11 cellular contexts compared by ENCODE assay signal in the genomic region with DNA sequence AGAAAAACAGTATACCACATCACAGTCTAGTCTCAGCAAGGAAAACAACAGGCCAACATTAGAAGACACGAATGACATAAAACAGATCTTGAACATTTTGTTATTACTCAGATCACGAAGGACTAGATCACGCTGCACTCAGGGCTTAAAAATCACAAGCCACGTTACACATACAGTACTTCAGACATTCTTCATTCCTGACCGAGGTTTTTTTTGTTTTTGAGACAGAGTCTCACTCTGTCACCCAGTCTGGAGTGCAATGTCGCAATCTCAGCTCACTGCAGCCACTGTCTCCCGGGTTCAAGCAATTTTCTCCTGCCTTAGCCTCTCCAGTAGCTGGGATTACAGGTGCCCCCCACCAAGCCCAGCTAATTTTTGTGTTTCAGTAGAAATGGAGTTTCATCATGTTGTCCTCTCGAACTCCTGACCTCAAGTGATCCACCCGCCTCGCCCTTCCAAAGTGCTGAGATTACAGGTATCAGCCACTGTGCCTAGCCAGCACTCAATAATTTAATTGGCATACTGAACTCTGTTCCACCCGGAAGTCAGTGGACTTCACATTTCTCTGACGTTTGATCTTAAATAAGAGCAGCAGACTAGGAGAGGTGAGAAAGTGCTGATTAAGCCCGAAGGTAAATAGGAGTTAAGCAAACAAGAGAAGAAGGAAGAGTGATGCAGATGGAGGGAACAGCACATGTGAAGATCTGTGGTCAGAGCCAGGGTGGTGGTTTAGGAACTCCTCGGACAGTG. TPM values are rescaled to one million over a fixed set of nuclear protein-coding genes. Genes with fewer than 3 reads are reported as not detected.
DNase-seq lines count a peak whose midpoint lies in the region; ATAC-seq, FAIRE-seq and TF ChIP-seq lines count a peak whose summit lies in the region.
"Had no signal": no experiment of that assay in that cellular context is flagged by ENCODE, and none has a peak within 500 bp of the region (broad histone marks: within the 10 kb centered on the region; RNA-seq: fewer than 3 reads in every experiment).

No MANE protein-coding gene starts in this region.

- WGBS in A549 (ENCODE audit: missing lambda C conversion rate), result 80% methylated on average over 14 of the region's 14 CpGs
- WGBS in testis, 2 donors, result 88 to 89% methylated on average over 14 of the region's 14 CpGs

- TF ChIP-seq CTCF in A549 (IDR thresholded peaks at IDR 0.05), result no peak
- no peak for TF ChIP-seq CTCF in RWPE1 (conservative IDR thresholded peaks at IDR 0.05; ENCODE audit: low read depth)
- no peak for TF ChIP-seq CTCF in left lung (IDR thresholded peaks at IDR 0.05)
- no peak for TF ChIP-seq CTCF in testis (IDR thresholded peaks at IDR 0.05)
- no peak for TF ChIP-seq CTCF in GM10248 (IDR thresholded peaks at IDR 0.05; ENCODE audit: control extremely low read depth, extremely low read depth, low read depth, missing control alignments)

- no peak for TF ChIP-seq EP300 in A549 (IDR thresholded peaks at IDR 0.05)

- no peak for ATAC-seq in A549
- ATAC-seq in left lung, result peak; percentile 48
- no peak for ATAC-seq in HG03139 (IDR thresholded peaks at IDR 0.05; ENCODE audit: unreplicated experiment)
- ATAC-seq: natural killer cell had no signal

- H3K4me3 ChIP-seq in A549, result no peak overlapping the region
- no peak overlapping the region for H3K4me3 ChIP-seq in left lung
- no peak overlapping the region for H3K4me3 ChIP-seq in testis

- no peak for FAIRE-seq in A549 (lab: Jason Lieb, UNC)
- FAIRE-seq: H54 had no signal

- no peaks in the 10 kb centered on the region for H3K27me3 ChIP-seq in left lung
- H3K27me3 ChIP-seq in testis, result no peaks in the 10 kb centered on the region

- no peaks in the 10 kb centered on the region for H3K9me3 ChIP-seq in A549
- H3K9me3 ChIP-seq in left lung, result no peaks in the 10 kb centered on the region
- no peaks in the 10 kb centered on the region for H3K9me3 ChIP-seq in testis

- POLR2A ChIA-PET in A549 (lab: Yijun Ruan, JAX), result interaction anchor here (0.7 to 1.6 kb wide), 3 partner anchors 8 to 88 kb away, joined by 3 to 6 read pairs (median 3); no protein-coding TSS in a partner anchor
- POLR2A ChIA-PET in RWPE1 (lab: Yijun Ruan, JAX; ENCODE audit: low non-redundant PET), result no interaction called here
- POLR2A ChIA-PET in GM10248 (lab: Yijun Ruan, JAX), result interaction anchor here (0.6 to 0.7 kb wide), 2 partner anchors 28 to 435 kb away, joined by 3 to 4 read pairs; no protein-coding TSS in a partner anchor

- TF ChIP-seq POLR2A in A549 (IDR thresholded peaks at IDR 0.05; ENCODE audit: low read length) (no peak), testis (IDR thresholded peaks at IDR 0.05) (no peak)

- TF ChIP-seq RAD21 in A549 (conservative IDR thresholded peaks at IDR 0.05 in 1 of 2, IDR thresholded peaks at IDR 0.05 in 1 of 2), result no peak

- DNase-seq in A549 (ENCODE audit: low read depth in 1 of 2, low spot score in 1 of 2) (no peak), RWPE1 (ENCODE audit: low spot score) (no peak), left lung (peak in 1 of 2 donors; percentile 47), testis (no peak), GM10248 (ENCODE audit: extremely low spot score) (no peak)
- DNase-seq: activated naive CD8-positive, alpha-beta T cell treated with anti-CD3 and anti-CD28 coated beads, Interleukin-2, amount 10 ng/mL, durations not matched to agents 7 days and 5 days; foreskin fibroblast; natural killer cell; NCI-H226 had no signal

- peaks cover 44% of the 10 kb centered on the region; the same call in 2 of the 3 replicates for H3K4me1 ChIP-seq in A549
- H3K4me1 ChIP-seq in left lung, result peaks cover 11 to 44% of the 10 kb centered on the region in 2 donors
- H3K4me1 ChIP-seq in testis, result peaks cover 16% of the 10 kb centered on the region

- no peak overlapping the region; the same call in 2 of the 3 replicates for H3K4me2 ChIP-seq in A549

- H3K36me3 ChIP-seq in left lung (peaks cover 0 to 28% of the 10 kb centered on the region in 2 donors), testis (ENCODE audit: low read depth, missing control alignments) (no peaks in the 10 kb centered on the region)

- H3K27ac ChIP-seq in A549, result 0 out of 6 replicates have a peak overlapping the region, but pooled peaks of 1 of the 2 experiments have one; percentile 24
- peak overlapping the region; percentile 99 for H3K27ac ChIP-seq in RWPE1
- H3K27ac ChIP-seq in left lung, result peak overlapping the region; percentile 50 to 52
- no peak overlapping the region for H3K27ac ChIP-seq in testis

- CTCF ChIA-PET in A549 (lab: Yijun Ruan, JAX), result interaction anchor here (1.2 kb wide), 1 partner anchor 10 kb away, joined by 3 read pairs; no protein-coding TSS in a partner anchor
- CTCF ChIA-PET in RWPE1 (lab: Yijun Ruan, JAX), result interaction anchor here (0.6 kb wide), 2 partner anchors 18 to 68 kb away, joined by 3 to 4 read pairs; no protein-coding TSS in a partner anchor
- CTCF ChIA-PET in GM10248 (lab: Yijun Ruan, JAX), result interaction anchor here (1.0 to 1.5 kb wide), 2 partner anchors 8 to 34 kb away, joined by 3 to 4 read pairs; no protein-coding TSS in a partner anchor

- intact Hi-C loops in left lung (cut with DNase I), result no loop called here
- intact Hi-C loops in testis (cut with DNase I; ENCODE audit: low total_unique reads), result no loop called here

TF ChIP-seq in A549, 52 proteins besides CTCF, POLR2A, EP300 and RAD21 (continues in another document):
- TF ChIP-seq KDM1A (IDR thresholded peaks at IDR 0.05; ENCODE audit: low read depth), result no peak
- peak; percentile 60 to 79; a peak in 3 of 4 replicates for TF ChIP-seq CEBPB (IDR thresholded peaks at IDR 0.05)
- no peak for TF ChIP-seq JUNB (IDR thresholded peaks at IDR 0.05)
- no peak for TF ChIP-seq CHD2 (IDR thresholded peaks at IDR 0.05; ENCODE audit: low read length, partially characterized antibody)
- TF ChIP-seq TP53 (CRISPR knock-in tag; IDR thresholded peaks at IDR 0.05), result no peak
- peak; percentile 25 for TF ChIP-seq MAFK (IDR thresholded peaks at IDR 0.05; ENCODE audit: partially characterized antibody)
- TF ChIP-seq NR3C1 (IDR thresholded peaks at IDR 0.05), result no peak
- TF ChIP-seq ESRRA (IDR thresholded peaks at IDR 0.05; ENCODE audit: borderline replicate concordance, low read length), result no peak
- TF ChIP-seq SMC3 (IDR thresholded peaks at IDR 0.05), result no peak
- no peak for TF ChIP-seq CHD4 (IDR thresholded peaks at IDR 0.05; ENCODE audit: borderline replicate concordance)
- no peak for TF ChIP-seq FOSL2 (IDR thresholded peaks at IDR 0.05)
- TF ChIP-seq FOSL2 (CRISPR knock-in tag; IDR thresholded peaks at IDR 0.05), result no peak
- no peak for TF ChIP-seq FOXS1 (CRISPR knock-in tag; IDR thresholded peaks at IDR 0.05)
- TF ChIP-seq RCOR1 (IDR thresholded peaks at IDR 0.05; ENCODE audit: low read depth, low read length), result no peak
- no peak for TF ChIP-seq CBX2 (IDR thresholded peaks at IDR 0.05; ENCODE audit: borderline replicate concordance, low read depth)

RNA-seq across cellular contexts. Expression of gene AIMP2, which starts 3.5 kb away (rescaled TPM):
- polyA plus RNA-seq in A549 (2011; rRNA removed), result 119 and 128 TPM in 2 replicates
- 143 and 146 TPM in 2 replicates for polyA plus RNA-seq in A549 (2012; cell fraction: cytosol; rRNA removed)
- 110 and 139 TPM in 2 replicates for polyA plus RNA-seq in A549 (2012; cell fraction: nucleus; rRNA removed)
- 82.0 to 90.8 TPM (median 84.4 TPM) in 3 replicates for polyA plus RNA-seq in A549 (2017; fragmentation: RNase III; extraction: RNeasy Plus Mini Kit Qiagen cat#74134 plus additional on column Dnase treatment)
- 109 and 115 TPM in 2 replicates for polyA minus RNA-seq in A549 (2011; rRNA and poly(A)+ RNA removed)
- total RNA-seq in left lung, result 10 to 100 TPM; 24.9 to 35.5 TPM
- total RNA-seq in testis, result 10 to 100 TPM; 53.0 to 63.4 TPM
- 121 TPM for polyA plus RNA-seq in testis (ENCODE audit: insufficient read depth, low read depth, low replicate concordance)

RNA-seq across cellular contexts. Expression of gene PMS2, which starts 3.7 kb away (rescaled TPM):
- polyA plus RNA-seq in A549 (2011; rRNA removed) (16.3 and 19.9 TPM in 2 replicates), A549 (2017; fragmentation: RNase III; extraction: RNeasy Plus Mini Kit Qiagen cat#74134 plus additional on column Dnase treatment) (14.5 to 14.7 TPM (median 14.7 TPM) in 3 replicates), testis (ENCODE audit: insufficient read depth, low read depth, low replicate concordance) (9.2 TPM)
- 5.9 and 6.0 TPM in 2 replicates for polyA plus RNA-seq in A549 (2012; cell fraction: cytosol; rRNA removed)
- polyA plus RNA-seq in A549 (2012; cell fraction: nucleus; rRNA removed), result 4.5 and 6.6 TPM in 2 replicates
- 14.2 and 16.5 TPM in 2 replicates for polyA minus RNA-seq in A549 (2011; rRNA and poly(A)+ RNA removed)
- total RNA-seq in left lung (10 to 100 TPM; 11.8 to 12.3 TPM), testis (10 to 100 TPM in 1 of 2 donors, 1 to 10 TPM in 1; 9.9 to 13.3 TPM)

RNA-seq across cellular contexts. Expression of gene ANKRD61, which starts 18.6 kb away (rescaled TPM):
- polyA plus RNA-seq in A549 (2011; rRNA removed) (1.0 and 1.1 TPM in 2 replicates), A549 (2017; fragmentation: RNase III; extraction: RNeasy Plus Mini Kit Qiagen cat#74134 plus additional on column Dnase treatment) (0.37 to 0.49 TPM (median 0.41 TPM) in 3 replicates), testis (ENCODE audit: insufficient read depth, low read depth, low replicate concordance) (17.3 TPM)
- polyA plus RNA-seq in A549 (2012; cell fraction: cytosol; rRNA removed), result 0.90 and 1.1 TPM in 2 replicates
- polyA plus RNA-seq in A549 (2012; cell fraction: nucleus; rRNA removed), result 0.83 and 1.3 TPM in 2 replicates
- 1.2 and 1.3 TPM in 2 replicates for polyA minus RNA-seq in A549 (2011; rRNA and poly(A)+ RNA removed)
- total RNA-seq in left lung (under 1 TPM; 0.26 to 0.29 TPM), testis (1 to 10 TPM; 6.8 to 8.4 TPM)
- total RNA-seq: activated naive CD8-positive, alpha-beta T cell treated with anti-CD3 and anti-CD28 coated beads, Interleukin-2, amount 10 ng/mL, durations not matched to agents 7 days and 5 days; natural killer cell had no signal

RNA-seq across cellular contexts. Expression of gene RSPH10B, which starts 42.0 kb away (rescaled TPM):
- 0.25 TPM in 2 replicates for polyA plus RNA-seq in A549 (2011; rRNA removed)
- polyA plus RNA-seq in A549 (2012; cell fraction: cytosol; rRNA removed), result 0.05 and 0.10 TPM in 2 replicates
- 0.16 and 0.36 TPM in 2 replicates for polyA plus RNA-seq in A549 (2012; cell fraction: nucleus; rRNA removed)
- polyA plus RNA-seq in A549 (2017; fragmentation: RNase III; extraction: RNeasy Plus Mini Kit Qiagen cat#74134 plus additional on column Dnase treatment), result 0.10 to 0.29 TPM (median 0.24 TPM) in 3 replicates
- 1.3 TPM in 1 of 2 replicates, not detected in the other for polyA minus RNA-seq in A549 (2011; rRNA and poly(A)+ RNA removed)
- 1 to 10 TPM in 1 of 2 donors, under 1 TPM in 1; 0.09 to 1.5 TPM for total RNA-seq in left lung
- total RNA-seq in testis, result 10 to 100 TPM; 19.0 to 53.0 TPM
- 54.7 TPM for polyA plus RNA-seq in testis (ENCODE audit: insufficient read depth, low read depth, low replicate concordance)
- total RNA-seq: natural killer cell had no signal

RNA-seq across cellular contexts. Expression of gene EIF2AK1, which starts 46.4 kb away (rescaled TPM):
- polyA plus RNA-seq in A549 (2011; rRNA removed) (132 and 167 TPM in 2 replicates), A549 (2017; fragmentation: RNase III; extraction: RNeasy Plus Mini Kit Qiagen cat#74134 plus additional on column Dnase treatment) (80.5 to 87.7 TPM (median 80.8 TPM) in 3 replicates), testis (ENCODE audit: insufficient read depth, low read depth, low replicate concordance) (44.5 TPM)
- polyA plus RNA-seq in A549 (2012; cell fraction: cytosol; rRNA removed), result 57.4 and 73.0 TPM in 2 replicates
- polyA plus RNA-seq in A549 (2012; cell fraction: nucleus; rRNA removed), result 86.2 and 172 TPM in 2 replicates
- 99.5 and 113 TPM in 2 replicates for polyA minus RNA-seq in A549 (2011; rRNA and poly(A)+ RNA removed)
- total RNA-seq in left lung (10 to 100 TPM; 93.2 to 98.9 TPM), testis (100 to 1,000 TPM; 278 to 286 TPM)

Comparison
In these comparisons a context has a peak if more than half of its experiments do, and no peak if none do; other contexts are left out.
1. H3K27ac ChIP-seq: peak in RWPE1 (single experiment) and left lung (2 of 2); none in testis (0 of 2).
2. RNA of gene ANKRD61, which starts 18.6 kb away (total RNA-seq): 6.8 to 8.4 TPM in testis; 0.26 to 0.29 TPM in left lung; every median in the first group is over 4 times any median in the second.